Comparison of ENCODE assay signal across 9 cellular contexts in the genomic region with DNA sequence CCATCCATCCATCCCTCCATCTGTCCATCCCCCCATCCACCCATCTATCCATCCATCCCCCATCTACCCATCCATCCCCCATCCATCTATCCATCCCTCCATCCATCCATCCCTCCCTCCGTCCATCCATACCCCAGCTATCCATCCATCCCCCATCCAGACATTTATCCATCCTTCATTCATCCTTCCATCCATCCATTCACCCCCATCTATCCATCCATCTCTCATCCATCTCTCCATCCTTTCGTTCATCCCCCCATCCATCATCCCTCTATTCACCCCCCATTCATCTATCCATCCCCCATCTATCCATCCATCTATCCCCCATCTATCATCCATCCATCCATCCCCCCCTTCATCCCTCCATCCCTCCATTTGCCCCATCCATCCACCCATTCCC.
"Had no signal": no experiment of that assay in that cellular context is flagged by ENCODE, and none has a peak within 500 bp of the region (broad histone marks: within the 10 kb centered on the region; RNA-seq: fewer than 3 reads in every experiment).

No MANE protein-coding gene starts in this region.

- H3K4me1 ChIP-seq: HAP-1 had no signal

- H3K9me3 ChIP-seq: HAP-1 had no signal

- H2AFZ ChIP-seq: GM23248 had no signal

- H3K36me3 ChIP-seq: HAP-1 had no signal

- H3K27ac ChIP-seq: GM23248, HL-60 had no signal

- ATAC-seq: HCT116, HepG2, K562 had no signal

- DNase-seq: GM23248, GOT3, H7, KG1 had no signal

- H3K9ac ChIP-seq: GM23248 had no signal

- H3K4me3 ChIP-seq: GM23248, HAP-1, K562 had no signal
